36 cellular contexts compared by ENCODE assay signal in genomic region chr12:25420116-25420515, GRCh38.
"Had no signal": no experiment of that assay in that cellular context is flagged by ENCODE, and none has a peak within 500 bp of the region (broad histone marks: within the 10 kb centered on the region; RNA-seq: fewer than 3 reads in every experiment).

No MANE protein-coding gene starts in this region.

- ATAC-seq: activated CD8-positive, alpha-beta T cell treated with anti-CD3 and anti-CD28 coated beads for 36 hours; activated naive CD4-positive, alpha-beta T cell treated with anti-CD3 and anti-CD28 coated beads, Interleukin-2, amount 50 U/mL, for 72 hours; activated T-cell treated with anti-CD3 and anti-CD28 coated beads, Interleukin-2, amount 50 U/mL, for 4 hours; activated T-cell treated with anti-CD3 and anti-CD28 coated beads, Interleukin-2, amount 50 U/mL, for 72 hours; activated T-helper 17 cell treated with anti-CD3 and anti-CD28 coated beads, Interleukin-2, amount 50 U/mL, for 72 hours; body of pancreas had no signal

- H3K27me3 Mint-ChIP-seq: activated CD4-positive, alpha-beta memory T cell treated with anti-CD3 and anti-CD28 coated beads for 36 hours; activated CD8-positive, alpha-beta T cell treated with anti-CD3 and anti-CD28 coated beads for 36 hours; activated naive CD8-positive, alpha-beta T cell treated with anti-CD3 and anti-CD28 coated beads for 36 hours; central memory CD8-positive, alpha-beta T cell had no signal

- H3K27ac Mint-ChIP-seq: activated B cell treated with CpG ODN at 0.5 μM for 24 hours; activated CD4-positive, alpha-beta memory T cell treated with anti-CD3 and anti-CD28 coated beads for 36 hours; activated CD4-positive, alpha-beta T cell treated with anti-CD3 and anti-CD28 coated beads, Interleukin-2, amount 10 ng/mL, durations not matched to agents 24 days and 14 days; activated CD8-positive, alpha-beta T cell treated with anti-CD3 and anti-CD28 coated beads for 36 hours; activated naive CD4-positive, alpha-beta T cell treated with anti-CD3 and anti-CD28 coated beads for 36 hours; activated naive CD4-positive, alpha-beta T cell treated with anti-CD3 and anti-CD28 coated beads, Interleukin-2, amount 50 U/mL, for 72 hours; activated naive CD8-positive, alpha-beta T cell treated with anti-CD3 and anti-CD28 coated beads for 36 hours; activated T-cell treated with anti-CD3 and anti-CD28 coated beads, Interleukin-2, amount 50 U/mL, for 72 hours; activated T-helper 1 cell treated with anti-CD3 and anti-CD28 coated beads, Interleukin-12 subunit alpha, Interleukin-12 subunit beta, Interleukin-2, Interleukin-4 antibody, amounts not matched to agents 30 ng/mL and 10 ng/mL and 1 ng/mL, durations not matched to agents 14 hours and 24 hours and 36 hours; activated T-helper 17 cell treated with anti-CD3 and anti-CD28 coated beads, Interleukin-2, amount 50 U/mL, for 72 hours; T-helper 1 cell treated with Interleukin-12 subunit alpha and Interleukin-12 subunit beta and Interleukin-4 antibody, amounts not matched to agents 30 μg/mL and 1 μg/mL, for 36 hours; T-helper 2 cell treated with Interferon-gamma antibody and Interleukin-4, amounts not matched to agents 5 μg/mL and 100 μg/mL, for 36 hours had no signal

- H3K27me3 ChIP-seq: adrenal gland, body of pancreas, cardiac muscle cell had no signal

- H3K4me3 ChIP-seq: adrenal gland, body of pancreas, cardiac muscle cell had no signal

- H3K9me3 Mint-ChIP-seq: activated B cell treated with CpG ODN at 0.5 μM for 24 hours; activated CD4-positive, alpha-beta memory T cell treated with anti-CD3 and anti-CD28 coated beads for 36 hours; activated CD4-positive, alpha-beta T cell treated with anti-CD3 and anti-CD28 coated beads, Interleukin-2, amount 10 ng/mL, durations not matched to agents 24 days and 14 days; activated CD8-positive, alpha-beta T cell treated with anti-CD3 and anti-CD28 coated beads for 36 hours; activated naive CD4-positive, alpha-beta T cell treated with anti-CD3 and anti-CD28 coated beads for 36 hours; activated naive CD4-positive, alpha-beta T cell treated with anti-CD3 and anti-CD28 coated beads, Interleukin-2, amount 50 U/mL, for 72 hours; activated naive CD8-positive, alpha-beta T cell treated with anti-CD3 and anti-CD28 coated beads for 36 hours; activated T-cell treated with anti-CD3 and anti-CD28 coated beads, Interleukin-2, amount 50 U/mL, for 4 hours; activated T-cell treated with anti-CD3 and anti-CD28 coated beads, Interleukin-2, amount 50 U/mL, for 72 hours; activated T-helper 1 cell treated with anti-CD3 and anti-CD28 coated beads, Interleukin-12 subunit alpha, Interleukin-12 subunit beta, Interleukin-2, Interleukin-4 antibody, amounts not matched to agents 30 ng/mL and 10 ng/mL and 1 ng/mL, durations not matched to agents 14 hours and 24 hours and 36 hours; activated T-helper 17 cell treated with anti-CD3 and anti-CD28 coated beads, Interleukin-2, amount 50 U/mL, for 72 hours; central memory CD8-positive, alpha-beta T cell; T-helper 1 cell treated with Interleukin-12 subunit alpha and Interleukin-12 subunit beta and Interleukin-4 antibody, amounts not matched to agents 30 μg/mL and 1 μg/mL, for 36 hours; T-helper 2 cell treated with Interferon-gamma antibody and Interleukin-4, amounts not matched to agents 5 μg/mL and 100 μg/mL, for 36 hours had no signal

- H3K27ac ChIP-seq: adrenal gland, body of pancreas, cardiac muscle cell, VCaP had no signal

- DNase-seq: activated B cell treated with CpG ODN at 0.5 μM for 24 hours; activated CD4-positive, alpha-beta memory T cell treated with anti-CD3 and anti-CD28 coated beads for 36 hours; activated CD4-positive, alpha-beta T cell treated with anti-CD3 and anti-CD28 coated beads for 4 hours; activated CD4-positive, alpha-beta T cell treated with anti-CD3 and anti-CD28 coated beads, Interleukin-2, amount 10 ng/mL, durations not matched to agents 24 days and 14 days; activated CD4-positive, alpha-beta T cell treated with anti-CD3 and anti-CD28 coated beads, Interleukin-2, amount 50 U/mL, for 1 hour; activated CD4-positive, alpha-beta T cell treated with anti-CD3 and anti-CD28 coated beads, Interleukin-2, amount 50 U/mL, for 4 hours; activated CD4-positive, CD25-positive, alpha-beta regulatory T cell treated with anti-CD3 and anti-CD28 coated beads, Interleukin-2, amount 50 U/mL, for 72 hours; activated CD8-positive, alpha-beta memory T cell treated with anti-CD3 and anti-CD28 coated beads, Interleukin-2, amount 50 U/mL, for 4 hours; activated CD8-positive, alpha-beta T cell treated with anti-CD3 and anti-CD28 coated beads for 36 hours; activated effector memory CD4-positive, alpha-beta T cell treated with anti-CD3 and anti-CD28 coated beads, Interleukin-2, amount 50 U/mL, for 16 hours; activated gamma-delta T cell treated with Interleukin-2 at 50 U/mL for 16 hours; activated naive CD4-positive, alpha-beta T cell; activated naive CD4-positive, alpha-beta T cell treated with anti-CD3 and anti-CD28 coated beads for 36 hours; activated naive CD4-positive, alpha-beta T cell treated with anti-CD3 and anti-CD28 coated beads, Interleukin-2, amount 50 U/mL, for 16 hours; activated naive CD8-positive, alpha-beta T cell treated with anti-CD3 and anti-CD28 coated beads for 36 hours; activated T-cell treated with anti-CD3 and anti-CD28 coated beads for 4 hours; activated T-cell treated with anti-CD3 and anti-CD28 coated beads, Interleukin-2, amount 50 U/mL, for 1 hour; activated T-cell treated with anti-CD3 and anti-CD28 coated beads, Interleukin-2, amount 50 U/mL, for 4 hours; activated T-cell treated with anti-CD3 and anti-CD28 coated beads, Interleukin-2, amount 50 U/mL, for 72 hours; adrenal gland; amygdala; aorta; body of pancreas; caudate nucleus; cerebellar nuclear complex; T-helper 1 cell; T-helper 2 cell; T-helper 9 cell had no signal

- H3K36me3 ChIP-seq: adrenal gland, cardiac muscle cell had no signal

- H3K36me3 Mint-ChIP-seq: activated CD4-positive, alpha-beta memory T cell treated with anti-CD3 and anti-CD28 coated beads for 36 hours; activated naive CD4-positive, alpha-beta T cell treated with anti-CD3 and anti-CD28 coated beads, Interleukin-2, amount 50 U/mL, for 72 hours; activated naive CD8-positive, alpha-beta T cell treated with anti-CD3 and anti-CD28 coated beads for 36 hours had no signal

- H3K9me3 ChIP-seq: adrenal gland, body of pancreas had no signal

- H3K4me3 Mint-ChIP-seq: activated B cell treated with CpG ODN at 0.5 μM for 24 hours; activated CD4-positive, alpha-beta memory T cell treated with anti-CD3 and anti-CD28 coated beads for 36 hours; activated CD4-positive, alpha-beta T cell treated with anti-CD3 and anti-CD28 coated beads, Interleukin-2, amount 10 ng/mL, durations not matched to agents 24 days and 14 days; activated CD8-positive, alpha-beta T cell treated with anti-CD3 and anti-CD28 coated beads for 36 hours; activated naive CD4-positive, alpha-beta T cell treated with anti-CD3 and anti-CD28 coated beads for 36 hours; activated naive CD8-positive, alpha-beta T cell treated with anti-CD3 and anti-CD28 coated beads for 36 hours; activated T-cell treated with anti-CD3 and anti-CD28 coated beads, Interleukin-2, amount 50 U/mL, for 4 hours; activated T-cell treated with anti-CD3 and anti-CD28 coated beads, Interleukin-2, amount 50 U/mL, for 72 hours; activated T-helper 1 cell treated with anti-CD3 and anti-CD28 coated beads, Interleukin-12 subunit alpha, Interleukin-12 subunit beta, Interleukin-2, Interleukin-4 antibody, amounts not matched to agents 30 ng/mL and 10 ng/mL and 1 ng/mL, durations not matched to agents 14 hours and 24 hours and 36 hours; activated T-helper 17 cell treated with anti-CD3 and anti-CD28 coated beads, Interleukin-2, amount 50 U/mL, for 72 hours; central memory CD8-positive, alpha-beta T cell; T-helper 1 cell treated with Interleukin-12 subunit alpha and Interleukin-12 subunit beta and Interleukin-4 antibody, amounts not matched to agents 30 μg/mL and 1 μg/mL, for 36 hours; T-helper 2 cell treated with Interferon-gamma antibody and Interleukin-4, amounts not matched to agents 5 μg/mL and 100 μg/mL, for 36 hours had no signal

- H3K4me1 Mint-ChIP-seq: activated B cell treated with CpG ODN at 0.5 μM for 24 hours; activated CD4-positive, alpha-beta T cell treated with anti-CD3 and anti-CD28 coated beads, Interleukin-2, amount 10 ng/mL, durations not matched to agents 24 days and 14 days; activated naive CD8-positive, alpha-beta T cell treated with anti-CD3 and anti-CD28 coated beads for 36 hours; activated T-helper 17 cell treated with anti-CD3 and anti-CD28 coated beads, Interleukin-2, amount 50 U/mL, for 72 hours; central memory CD8-positive, alpha-beta T cell had no signal
